Comparison of ENCODE assay signal across 1 cellular context in genomic region chr9:35658144-35658893, GRCh38.
TF ChIP-seq lines count a peak whose summit lies in the region.

TSS of gene CCDC107 (plus strand) at chr9:35658292. CDS start at chr9:35658380, 88 bp downstream.

TF ChIP-seq in HepG2, 621 proteins besides CTCF, POLR2A, EP300 and RAD21 (continued from another document):
- no peak for TF ChIP-seq ARID3A (IDR thresholded peaks at IDR 0.05; ENCODE audit: low read depth, low read length)
- no peak for TF ChIP-seq RBM22 (optimal IDR thresholded peaks at IDR 0.05; ENCODE audit: low read length)
- TF ChIP-seq RBM39 (IDR thresholded peaks at IDR 0.05; ENCODE audit: low read depth, low read length, poor library complexity, severe bottlenecking) = peak; percentile 78
- TF ChIP-seq SIX1 (CRISPR knock-in tag; IDR thresholded peaks at IDR 0.05; ENCODE audit: borderline replicate concordance) = no peak
- TF ChIP-seq REL (CRISPR knock-in tag; conservative IDR thresholded peaks at IDR 0.05) = no peak; the same call in none of the 2 replicates
- no peak for TF ChIP-seq ZNF468 (CRISPR knock-in tag; IDR thresholded peaks at IDR 0.05)
- TF ChIP-seq POGK (CRISPR knock-in tag; conservative IDR thresholded peaks at IDR 0.05) = no peak
- no peak for TF ChIP-seq USF2 (IDR thresholded peaks at IDR 0.05; ENCODE audit: low read depth, low read length)
- no peak for TF ChIP-seq USF2 (CRISPR knock-in tag; IDR thresholded peaks at IDR 0.05; ENCODE audit: borderline replicate concordance)
- peak; percentile 96 for TF ChIP-seq AGO1 (IDR thresholded peaks at IDR 0.05; ENCODE audit: low read depth, low read length, poor library complexity, severe bottlenecking)
- no peak for TF ChIP-seq REXO4 (CRISPR knock-in tag; IDR thresholded peaks at IDR 0.05; ENCODE audit: borderline replicate concordance)
- no peak for TF ChIP-seq ZNF33A (CRISPR knock-in tag; IDR thresholded peaks at IDR 0.05; ENCODE audit: borderline replicate concordance)
- no peak; the same call in 1 of the 2 replicates for TF ChIP-seq SNAPC4 (CRISPR knock-in tag; IDR thresholded peaks at IDR 0.05)
- TF ChIP-seq BCLAF1 (IDR thresholded peaks at IDR 0.05) = no peak
- TF ChIP-seq SMARCE1 (IDR thresholded peaks at IDR 0.05; ENCODE audit: borderline replicate concordance) = no peak
- TF ChIP-seq ZNF18 (CRISPR knock-in tag; IDR thresholded peaks at IDR 0.05; ENCODE audit: insufficient replicate concordance) = no peak
- TF ChIP-seq HDAC2 (CRISPR knock-in tag; IDR thresholded peaks at IDR 0.05) = no peak; the same call in 1 of the 2 replicates
- no peak for TF ChIP-seq ZNF644 (CRISPR knock-in tag; IDR thresholded peaks at IDR 0.05; ENCODE audit: low read depth)
- TF ChIP-seq MNT (IDR thresholded peaks at IDR 0.05) = no peak
- TF ChIP-seq ZSCAN5A (CRISPR knock-in tag; IDR thresholded peaks at IDR 0.05; ENCODE audit: borderline replicate concordance) = no peak
- TF ChIP-seq NCOA1 (CRISPR knock-in tag; IDR thresholded peaks at IDR 0.05) = no peak; the same call in 1 of the 2 replicates
- TF ChIP-seq SOX13 (IDR thresholded peaks at IDR 0.05) = no peak
- no peak for TF ChIP-seq SOX13 (CRISPR knock-in tag; conservative IDR thresholded peaks at IDR 0.05 in 1 of 2, IDR thresholded peaks at IDR 0.05 in 1 of 2)
- no peak for TF ChIP-seq PPARG (CRISPR knock-in tag; conservative IDR thresholded peaks at IDR 0.05)
- peak; percentile 88 for TF ChIP-seq UBTF (CRISPR knock-in tag; IDR thresholded peaks at IDR 0.05)
- TF ChIP-seq SMC3 (IDR thresholded peaks at IDR 0.05; ENCODE audit: low read length) = no peak; the same call in 1 of the 2 replicates
- TF ChIP-seq TFAP4 (IDR thresholded peaks at IDR 0.05; ENCODE audit: borderline replicate concordance, low read depth) = no peak
- TF ChIP-seq REPIN1 (CRISPR knock-in tag; IDR thresholded peaks at IDR 0.05; ENCODE audit: borderline replicate concordance, low read depth) = no peak; the same call in 1 of the 2 replicates
TF ChIP-seq in HepG2: peak in this region for 172.
